17 cellular contexts compared by ENCODE assay signal in genomic region chr4:108877821-108878220, GRCh38.
"Had no signal": no experiment of that assay in that cellular context is flagged by ENCODE, and none has a peak within 500 bp of the region (broad histone marks: within the 10 kb centered on the region; RNA-seq: fewer than 3 reads in every experiment).

No MANE protein-coding gene starts in this region.

- H2AFZ ChIP-seq: hepatocyte had no signal

- DNase-seq: activated CD4-positive, alpha-beta memory T cell treated with anti-CD3 and anti-CD28 coated beads, Interleukin-2, amount 10 ng/mL, durations not matched to agents 7 days and 5 days; activated CD4-positive, alpha-beta T cell treated with anti-CD3 and anti-CD28 coated beads for 4 hours; activated effector memory CD4-positive, alpha-beta T cell treated with anti-CD3 and anti-CD28 coated beads, Interleukin-2, amount 50 U/mL, for 16 hours; activated T-cell treated with anti-CD3 and anti-CD28 coated beads, Interleukin-2, amount 50 U/mL, for 4 hours; adrenal gland; left ventricle myocardium inferior; mucosa of descending colon; naive thymus-derived CD4-positive, alpha-beta T cell; pancreas; stimulated activated CD4-positive, alpha-beta T cell treated with anti-CD3 and anti-CD28 coated beads, Interleukin-1b, Interleukin-23, amount 100 ng/mL, for 48 hours; T-helper 2 cell had no signal

- H3K4me3 ChIP-seq: adrenal gland, hepatocyte, left ventricle myocardium inferior, mucosa of descending colon, pancreas, thoracic aorta had no signal

- FAIRE-seq: pancreas had no signal

- H3K36me3 ChIP-seq: adrenal gland, left ventricle myocardium inferior, pancreas, thoracic aorta had no signal

- H3K27ac Mint-ChIP-seq: activated CD4-positive, alpha-beta memory T cell treated with anti-CD3 and anti-CD28 coated beads, Interleukin-2, amount 10 ng/mL, durations not matched to agents 7 days and 5 days; activated naive CD4-positive, alpha-beta T cell treated with anti-CD3 and anti-CD28 coated beads, Interleukin-2, amount 50 U/mL, for 24 hours; naive thymus-derived CD4-positive, alpha-beta T cell had no signal

- H3K79me2 ChIP-seq: hepatocyte had no signal

- ATAC-seq: activated T-cell treated with anti-CD3 and anti-CD28 coated beads, Interleukin-2, amount 50 U/mL, for 4 hours; esophagus mucosa; mucosa of descending colon; naive thymus-derived CD4-positive, alpha-beta T cell; pancreas; sciatic nerve had no signal

- H3K36me3 Mint-ChIP-seq: activated naive CD4-positive, alpha-beta T cell treated with anti-CD3 and anti-CD28 coated beads, Interleukin-2, amount 50 U/mL, for 24 hours; brain; naive thymus-derived CD4-positive, alpha-beta T cell had no signal

- H3K4me2 ChIP-seq: hepatocyte had no signal

- H3K9me3 ChIP-seq: adrenal gland, left ventricle myocardium inferior, mucosa of descending colon, pancreas, thoracic aorta had no signal

- H3K9me3 Mint-ChIP-seq: activated CD4-positive, alpha-beta memory T cell treated with anti-CD3 and anti-CD28 coated beads, Interleukin-2, amount 10 ng/mL, durations not matched to agents 7 days and 5 days; activated naive CD4-positive, alpha-beta T cell treated with anti-CD3 and anti-CD28 coated beads, Interleukin-2, amount 50 U/mL, for 24 hours; activated T-cell treated with anti-CD3 and anti-CD28 coated beads, Interleukin-2, amount 50 U/mL, for 4 hours; brain; naive thymus-derived CD4-positive, alpha-beta T cell had no signal

- H3K4me3 Mint-ChIP-seq: activated CD4-positive, alpha-beta memory T cell treated with anti-CD3 and anti-CD28 coated beads, Interleukin-2, amount 10 ng/mL, durations not matched to agents 7 days and 5 days; activated naive CD4-positive, alpha-beta T cell treated with anti-CD3 and anti-CD28 coated beads, Interleukin-2, amount 50 U/mL, for 24 hours; activated T-cell treated with anti-CD3 and anti-CD28 coated beads, Interleukin-2, amount 50 U/mL, for 4 hours; brain; naive thymus-derived CD4-positive, alpha-beta T cell had no signal

- H3K27me3 ChIP-seq: adrenal gland, hepatocyte, pancreas had no signal

- H3K27ac ChIP-seq: adrenal gland, hepatocyte, left ventricle myocardium inferior, pancreas, thoracic aorta had no signal

- H3K27me3 Mint-ChIP-seq: activated naive CD4-positive, alpha-beta T cell treated with anti-CD3 and anti-CD28 coated beads, Interleukin-2, amount 50 U/mL, for 24 hours had no signal

- H3K4me1 ChIP-seq: adrenal gland, pancreas had no signal
